ENCODE assay signal across 8 cellular contexts in the genomic region with DNA sequence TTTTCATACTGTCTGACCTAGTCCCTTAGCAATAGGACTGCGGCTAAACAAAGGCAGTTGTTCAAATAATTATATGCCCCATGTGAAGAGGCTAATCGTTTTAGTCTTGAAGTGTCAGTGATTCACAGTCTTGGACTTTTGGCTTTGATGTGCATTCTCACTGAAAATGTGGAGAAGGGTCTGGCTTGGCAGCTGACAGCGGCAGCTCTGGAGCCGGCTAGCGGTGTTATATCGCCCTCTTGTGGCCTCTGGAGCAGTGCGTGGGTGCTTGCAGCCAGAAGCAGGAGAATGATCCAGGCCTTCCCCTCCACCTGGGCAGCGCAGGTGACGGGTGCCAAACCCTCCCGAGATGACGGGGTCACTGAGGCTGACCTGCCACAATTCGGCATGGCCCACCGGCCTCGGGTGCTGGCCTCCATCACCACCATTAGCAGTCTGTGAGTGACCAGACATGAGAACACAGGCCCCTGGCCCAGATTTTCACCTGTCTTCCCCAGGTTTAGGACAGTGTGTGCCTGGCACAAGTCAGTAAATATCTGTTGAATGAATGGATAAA.
A peak's percentile ranks its signal among the peaks of the same experiment; 100 is the strongest.
DNase-seq lines count a peak whose midpoint lies in the region; ATAC-seq and TF ChIP-seq lines count a peak whose summit lies in the region.

No MANE protein-coding gene starts in this region.

- H3K4me1 ChIP-seq in colonic mucosa (no peaks in the 10 kb centered on the region), liver (ENCODE audit: control insufficient read depth in 4 of 4, insufficient read depth in 4 of 4, low read length in 3 of 4) (no peaks in the 10 kb centered on the region)

- no peak for ATAC-seq in HG02973 (IDR thresholded peaks at IDR 0.05; ENCODE audit: unreplicated experiment)

- H3K9me3 ChIP-seq in colonic mucosa = no peaks in the 10 kb centered on the region
- H3K9me3 ChIP-seq in liver (ENCODE audit: control insufficient read depth in 4 of 4, low read length in 3 of 4) = no peaks in the 10 kb centered on the region

- H3K27me3 ChIP-seq in colonic mucosa (no peaks in the 10 kb centered on the region), liver (ENCODE audit: control insufficient read depth in 4 of 4, insufficient read depth in 4 of 4, low read length in 3 of 4) (no peaks in the 10 kb centered on the region)

- in situ Hi-C loops in ACHN (cut with HindIII; ENCODE audit: low pct_ligation_motif_present, low pct_unique_long_range_greater_than_20kb, low sequenced_read_pairs) = no loop called here

- H3K9ac ChIP-seq in colonic mucosa (ENCODE audit: low read depth in 2 of 2, low read length in 2 of 2) = no peak overlapping the region
- H3K9ac ChIP-seq in liver (ENCODE audit: low read depth in 1 of 2, low read length in 2 of 2) = no peak overlapping the region

- peak; percentile 99 for TF ChIP-seq RAD21 in liver (IDR thresholded peaks at IDR 0.05)

- TF ChIP-seq CTCF in colonic mucosa (IDR thresholded peaks at IDR 0.05) (peak; percentile 95), liver (IDR thresholded peaks at IDR 0.05; ENCODE audit: low read depth, low read length, missing input control) (peak; percentile 95)

- intact Hi-C loops in colonic mucosa (cut with DNase I) = loop anchor here (2.0 kb wide), 1 partner anchor 123 kb away; no protein-coding TSS in a partner anchor

- WGBS in liver = 12% methylated on average over 14 of the region's 14 CpGs

- H3K4me3 ChIP-seq in colonic mucosa = no peak overlapping the region
- no peak overlapping the region for H3K4me3 ChIP-seq in liver (ENCODE audit: low read depth in 1 of 3, low read length in 3 of 3)

- DNase-seq in ACHN (peak; percentile 70), GM19238 (ENCODE audit: insufficient read length, low spot score) (peak; percentile 87), NCI-H2196 (lab: John Stamatoyannopoulos, UW; ENCODE audit: unreplicated experiment) (peak; percentile 57), colonic mucosa (peak; percentile 74)
- peak; percentile 69 to 78 for DNase-seq in activated CD4-positive, alpha-beta T cell treated with anti-CD3 and anti-CD28 coated beads for 4 hours
- peak; percentile 77 for DNase-seq in stimulated activated CD4-positive, alpha-beta T cell treated with anti-CD3 and anti-CD28 coated beads, Interleukin-4, amount 100 ng/mL, for 1 hour

- no peak overlapping the region for H3K27ac ChIP-seq in colonic mucosa
- H3K27ac ChIP-seq in liver (ENCODE audit: low read depth in 1 of 2, low read length in 2 of 2) = no peak overlapping the region

- H3K36me3 ChIP-seq in colonic mucosa = no peaks in the 10 kb centered on the region
- H3K36me3 ChIP-seq in liver (ENCODE audit: control insufficient read depth in 4 of 4, insufficient read depth in 3 of 4, low read depth in 1 of 4, low read length in 3 of 4) = peaks cover 0 to 2% (median 0%) of the 10 kb centered on the region in 4 donors

TF ChIP-seq in liver, 16 proteins besides CTCF, POLR2A, EP300 and RAD21:
- no peak for TF ChIP-seq FOXA1 (IDR thresholded peaks at IDR 0.05)
- no peak for TF ChIP-seq RXRA (IDR thresholded peaks at IDR 0.05)
- TF ChIP-seq EGR1 (IDR thresholded peaks at IDR 0.05; ENCODE audit: low read depth in 2 of 2) = peak in 1 of 2 donors; percentile 36
- no peak for TF ChIP-seq YY1 (IDR thresholded peaks at IDR 0.05)
- no peak for TF ChIP-seq TAF1 (conservative IDR thresholded peaks at IDR 0.05)
TF ChIP-seq in liver: peak in this region for 1.
